In the genomic region with DNA sequence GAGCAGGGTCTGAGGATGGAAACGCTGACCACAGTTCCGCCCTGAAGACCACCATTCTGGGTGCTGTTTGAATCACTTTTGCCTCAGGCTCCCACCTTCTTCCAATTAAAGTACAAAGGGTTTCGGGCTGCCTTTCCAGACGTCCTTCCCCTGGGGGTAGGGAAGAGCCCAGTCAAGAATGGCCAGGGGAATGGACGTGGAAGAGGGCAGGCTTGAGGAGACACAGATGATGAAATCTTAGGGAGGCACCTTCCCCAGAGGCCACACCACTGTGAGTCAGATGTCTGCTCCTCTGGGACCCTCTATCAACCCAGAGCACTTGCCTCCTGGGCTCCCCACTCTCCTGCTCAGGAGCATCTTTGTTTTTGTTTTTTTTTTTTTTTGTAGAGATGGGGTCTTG, we compare ENCODE assay signal across 18 cellular contexts. TPM values are rescaled to one million over a fixed set of nuclear protein-coding genes. Genes with fewer than 3 reads are reported as not detected.
A peak's percentile ranks its signal among the peaks of the same experiment; 100 is the strongest.
DNase-seq lines count a peak whose midpoint lies in the region; ATAC-seq and TF ChIP-seq lines count a peak whose summit lies in the region.
"Had no signal": no experiment of that assay in that cellular context is flagged by ENCODE, and none has a peak within 500 bp of the region (broad histone marks: within the 10 kb centered on the region; RNA-seq: fewer than 3 reads in every experiment).

No MANE protein-coding gene starts in this region.

- H3K27ac ChIP-seq in fibroblast of lung (ENCODE audit: insufficient read depth, low read length) = peak overlapping the region; percentile 6
- peak overlapping the region; percentile 94 for H3K27ac ChIP-seq in parathyroid adenoma

- H3K4me2 ChIP-seq in fibroblast of lung (ENCODE audit: extremely low read depth, insufficient read depth, low read length) (no peak overlapping the region), parathyroid adenoma (ENCODE audit: low read length) (no peak overlapping the region)

- H3K79me2 ChIP-seq in fibroblast of lung (ENCODE audit: control insufficient read depth, insufficient read depth, low read length) (no peaks in the 10 kb centered on the region), parathyroid adenoma (peaks cover 4% of the 10 kb centered on the region)

- H2AFZ ChIP-seq in fibroblast of lung (ENCODE audit: low read length) (no peak overlapping the region), parathyroid adenoma (no peak overlapping the region)

- H3K4me1 ChIP-seq in fibroblast of lung (ENCODE audit: control insufficient read depth, extremely low read depth, insufficient read depth, low read length) (peaks cover 27% of the 10 kb centered on the region), parathyroid adenoma (peaks cover 35% of the 10 kb centered on the region)

- H3K9ac ChIP-seq in fibroblast of lung (ENCODE audit: insufficient read depth, low read length) (no peak overlapping the region), parathyroid adenoma (no peak overlapping the region)

- no peaks in the 10 kb centered on the region for H4K20me1 ChIP-seq in fibroblast of lung (ENCODE audit: control insufficient read depth, extremely low read depth, insufficient read depth, low read length)

- H3K9me3 ChIP-seq in fibroblast of lung (ENCODE audit: control insufficient read depth, insufficient read depth, low read depth, low read length) (no peaks in the 10 kb centered on the region), parathyroid adenoma (ENCODE audit: control insufficient read depth, low read length) (no peaks in the 10 kb centered on the region)

- H3K36me3 ChIP-seq in fibroblast of lung (ENCODE audit: control insufficient read depth, insufficient read depth, low read length) (no peaks in the 10 kb centered on the region), parathyroid adenoma (ENCODE audit: control insufficient read depth, insufficient read depth, low read length) (no peaks in the 10 kb centered on the region)

- DNase-seq in EH (ENCODE audit: low read depth) (peak; percentile 66), RPMI7951 (ENCODE audit: low read depth) (peak; percentile 76), fibroblast of lung (ENCODE audit: low read depth in 2 of 2) (peak in 1 of 2 donors; percentile 31), cerebellar cortex (ENCODE audit: low spot score) (no peak), NCI-H774 (lab: John Stamatoyannopoulos, UW) (no peak), DMS153 (lab: John Stamatoyannopoulos, UW) (no peak)
- DNase-seq: activated CD4-positive, alpha-beta memory T cell treated with anti-CD3 and anti-CD28 coated beads for 36 hours; activated naive CD8-positive, alpha-beta T cell treated with anti-CD3 and anti-CD28 coated beads, Interleukin-2, amount 10 ng/mL, durations not matched to agents 7 days and 5 days; activated T-cell treated with anti-CD3 and anti-CD28 coated beads, Interleukin-2, amount 50 U/mL, for 24 hours; cerebellar nuclear complex; endodermal cell; NCI-H1694; NCI-H510A; retina had no signal

- TF ChIP-seq CTCF in fibroblast of lung (conservative IDR thresholded peaks at IDR 0.05 in 1 of 2, IDR thresholded peaks at IDR 0.05 in 1 of 2; ENCODE audit: low read depth in 1 of 2, low read length in 2 of 2) (no peak), parathyroid adenoma (IDR thresholded peaks at IDR 0.05) (no peak)

- H3K27me3 ChIP-seq in fibroblast of lung (ENCODE audit: control insufficient read depth, insufficient read depth, low read length) (no peaks in the 10 kb centered on the region), parathyroid adenoma (ENCODE audit: control insufficient read depth, insufficient read depth, low read length) (no peaks in the 10 kb centered on the region)

- ATAC-seq in HG03571 (IDR thresholded peaks at IDR 0.05; ENCODE audit: unreplicated experiment) = no peak
- ATAC-seq: HCT116 had no signal

- H3K4me3 ChIP-seq in fibroblast of lung (replicated peaks in 1 of 4; ENCODE audit: control extremely low read depth in 1 of 4, insufficient read depth in 1 of 4, low read depth in 3 of 4, low read length in 4 of 4) (no peak overlapping the region), parathyroid adenoma (ENCODE audit: low read depth, low read length) (no peak overlapping the region)
- H3K4me3 ChIP-seq: lung had no signal

RNA-seq across cellular contexts. Expression of a gene that starts 27.5 kb away (rescaled TPM):
- 7.3 and 22.1 TPM in 2 replicates for total RNA-seq in RPMI7951 (2014; rRNA removed; shearing (Covaris generic))
- 81.7 and 126 TPM in 2 replicates for total RNA-seq in fibroblast of lung
- polyA plus RNA-seq in fibroblast of lung = 90.4 and 131 TPM in 2 replicates
- polyA plus RNA-seq in fibroblast of lung (2012) = 128 and 258 TPM in 2 replicates
- polyA minus RNA-seq in fibroblast of lung (ENCODE audit: low replicate concordance) = 86.5 and 259 TPM in 2 replicates

Comparison
In these comparisons a context has a peak if more than half of its experiments do, and no peak if none do; other contexts are left out.
1. DNase-seq: peak in EH (single experiment) and RPMI7951 (single experiment); none in cerebellar cortex (single experiment), NCI-H774 (single experiment) and DMS153 (single experiment).